In genomic region chr12:15541996-15542631, GRCh38 we compare ENCODE assay signal across 16 cellular contexts.
"Had no signal": no experiment of that assay in that cellular context is flagged by ENCODE, and none has a peak within 500 bp of the region (broad histone marks: within the 10 kb centered on the region; RNA-seq: fewer than 3 reads in every experiment).

No MANE protein-coding gene starts in this region.

- H3K27me3 Mint-ChIP-seq: naive B cell; stimulated activated naive CD8-positive, alpha-beta T cell treated with anti-CD3 and anti-CD28 coated beads, Interleukin-15, amount 100 ng/mL, for 72 hours had no signal

- H3K36me3 Mint-ChIP-seq: immature natural killer cell, naive B cell had no signal

- H3K4me1 Mint-ChIP-seq: central memory CD8-positive, alpha-beta T cell; immature natural killer cell had no signal

- H3K27ac ChIP-seq: left ventricle myocardium inferior, prostate gland, right atrium auricular region, suprapubic skin, VCaP had no signal

- H3K9me3 Mint-ChIP-seq: central memory CD8-positive, alpha-beta T cell; naive B cell; stimulated activated naive CD8-positive, alpha-beta T cell treated with anti-CD3 and anti-CD28 coated beads, Interleukin-15, amount 100 ng/mL, for 72 hours; type B pancreatic cell had no signal

- H3K4me3 Mint-ChIP-seq: central memory CD8-positive, alpha-beta T cell; immature natural killer cell; naive B cell; stimulated activated naive CD8-positive, alpha-beta T cell treated with anti-CD3 and anti-CD28 coated beads, Interleukin-15, amount 100 ng/mL, for 72 hours; type B pancreatic cell had no signal

- H3K4me3 ChIP-seq: left ventricle myocardium inferior, prostate gland, right atrium auricular region, suprapubic skin had no signal

- DNase-seq: activated CD4-positive, CD25-positive, alpha-beta regulatory T cell treated with anti-CD3 and anti-CD28 coated beads, Interleukin-2, amount 50 U/mL, for 72 hours; activated gamma-delta T cell treated with Interleukin-2 at 50 U/mL for 16 hours; cortex of kidney; immature natural killer cell; kidney glomerular epithelial cell; left ventricle myocardium inferior; mammary epithelial cell; naive B cell; stimulated activated naive CD8-positive, alpha-beta T cell treated with anti-CD3 and anti-CD28 coated beads, Interleukin-15, amount 100 ng/mL, for 72 hours; T-helper 2 cell had no signal

- H3K27ac Mint-ChIP-seq: immature natural killer cell; stimulated activated naive CD8-positive, alpha-beta T cell treated with anti-CD3 and anti-CD28 coated beads, Interleukin-15, amount 100 ng/mL, for 72 hours; type B pancreatic cell had no signal

- ATAC-seq: stimulated activated naive CD8-positive, alpha-beta T cell treated with anti-CD3 and anti-CD28 coated beads, Interleukin-15, amount 100 ng/mL, for 72 hours had no signal
